In the genomic region with DNA sequence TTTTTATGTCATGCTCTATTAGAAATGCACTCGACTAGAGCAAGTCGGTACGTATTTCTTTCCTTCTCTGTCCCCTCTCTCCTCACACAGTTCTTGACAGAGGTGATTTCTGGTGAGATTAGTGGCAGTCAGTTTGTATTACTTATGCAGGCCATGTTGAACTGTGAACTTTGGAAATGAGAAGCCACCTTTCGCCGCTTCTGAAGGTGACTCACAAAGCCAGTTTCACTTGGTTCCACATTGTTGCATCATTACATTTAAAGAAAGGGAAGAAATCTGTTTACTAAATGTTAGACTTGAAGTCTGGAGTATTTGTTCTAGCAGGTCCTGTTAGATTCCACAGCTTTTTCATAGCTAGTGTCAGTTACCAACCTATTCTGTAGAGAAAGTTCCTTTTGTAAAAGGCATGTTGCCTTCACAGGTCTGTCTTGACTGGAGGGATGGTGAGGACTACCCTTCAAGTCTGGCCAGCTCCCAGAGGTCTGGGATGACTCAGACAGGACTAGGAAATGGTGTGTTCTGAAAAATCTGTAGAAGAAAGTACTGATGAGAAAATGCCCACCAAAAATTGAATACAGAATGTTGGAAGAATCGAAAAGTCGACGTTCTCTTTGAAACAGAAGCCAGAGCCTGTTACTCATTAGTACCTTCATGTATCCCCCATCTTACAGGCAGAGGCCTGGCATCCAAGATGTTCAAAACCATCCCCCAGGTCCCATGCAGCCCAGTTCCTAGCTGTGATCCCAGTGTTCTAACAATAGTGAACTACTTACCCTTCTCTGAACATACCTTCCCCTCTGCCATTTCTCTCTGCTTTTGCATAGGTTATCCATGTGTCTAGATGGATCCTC, we compare ENCODE assay signal across 8 cellular contexts.
DNase-seq lines count a peak whose midpoint lies in the region; ATAC-seq and TF ChIP-seq lines count a peak whose summit lies in the region.

No MANE protein-coding gene starts in this region.

- H3K36me3 Mint-ChIP-seq in activated B cell treated with CpG ODN at 0.5 μM for 24 hours (ENCODE audit: low read depth), result no peaks in the 10 kb centered on the region

- no peaks in the 10 kb centered on the region for H3K9me3 Mint-ChIP-seq in activated B cell treated with CpG ODN at 0.5 μM for 24 hours

- intact Hi-C loops in activated B cell treated with CpG ODN at 0.5 μM for 24 hours (cut with micrococcal nuclease) (loop anchor here (1.0 kb wide), 1 partner anchor 101 kb away; no protein-coding TSS in a partner anchor), cardiac septum (cut with DNase I) (no loop called here)

- POLR2A ChIA-PET in activated B cell treated with CpG ODN at 0.5 μM for 24 hours (lab: Charles Lee), result no interaction called here

- H3K4me3 Mint-ChIP-seq in activated B cell treated with CpG ODN at 0.5 μM for 24 hours, result peak overlapping the region; percentile 50

- ATAC-seq in HG02973 (IDR thresholded peaks at IDR 0.05; ENCODE audit: unreplicated experiment) (peak; percentile 64), activated B cell treated with CpG ODN at 0.5 μM for 24 hours (ENCODE audit: low read depth) (peak; percentile 35)

- peak overlapping the region; percentile 77 for H3K27ac Mint-ChIP-seq in activated B cell treated with CpG ODN at 0.5 μM for 24 hours

- H3K27me3 Mint-ChIP-seq in activated B cell treated with CpG ODN at 0.5 μM for 24 hours, result peaks cover 45% of the 10 kb centered on the region

- DNase-seq in stimulated activated CD4-positive, alpha-beta T cell treated with anti-CD3 and anti-CD28 coated beads, Interleukin-1b, Interleukin-23, amount 100 ng/mL, for 48 hours, result peak; percentile 8
- DNase-seq in stimulated activated CD4-positive, alpha-beta T cell treated with anti-CD3 and anti-CD28 coated beads, Interleukin-2, amount 100 ng/mL, for 24 hours, result no peak
- DNase-seq in activated B cell treated with CpG ODN at 0.5 μM for 24 hours, result no peak
- peak; percentile 17 to 87 for DNase-seq in lung microvascular endothelial cell (ENCODE audit: low read depth in 2 of 2)
- no peak for DNase-seq in NK-92 treated with Interleukin-12 subunit alpha and Interleukin-12 subunit beta, amount 100 ng/mL, for 24 hours (lab: John Stamatoyannopoulos, UW)
- DNase-seq in cardiac septum (ENCODE audit: low spot score), result no peak
- no peak for DNase-seq in caudate nucleus (lab: John Stamatoyannopoulos, UW)

- H3K27ac ChIP-seq in caudate nucleus (ENCODE audit: low read depth, low read length), result no peak overlapping the region

- TF ChIP-seq CTCF in activated B cell treated with CpG ODN at 0.5 μM for 24 hours (IDR thresholded peaks at IDR 0.05), result no peak

- peaks cover 22% of the 10 kb centered on the region for H3K4me1 Mint-ChIP-seq in activated B cell treated with CpG ODN at 0.5 μM for 24 hours

- CTCF ChIA-PET in activated B cell treated with CpG ODN at 0.5 μM for 24 hours (lab: Charles Lee), result no interaction called here

Comparison
In these comparisons a context has a peak if more than half of its experiments do, and no peak if none do; other contexts are left out.
1. DNase-seq: peak in stimulated activated CD4-positive, alpha-beta T cell treated with anti-CD3 and anti-CD28 coated beads, Interleukin-1b, Interleukin-23, amount 100 ng/mL, for 48 hours (single experiment) and lung microvascular endothelial cell (2 of 2); none in stimulated activated CD4-positive, alpha-beta T cell treated with anti-CD3 and anti-CD28 coated beads, Interleukin-2, amount 100 ng/mL, for 24 hours (0 of 2), activated B cell treated with CpG ODN at 0.5 μM for 24 hours (single experiment), NK-92 treated with Interleukin-12 subunit alpha and Interleukin-12 subunit beta, amount 100 ng/mL, for 24 hours (single experiment), cardiac septum (single experiment) and caudate nucleus (0 of 61).